In the genomic region with DNA sequence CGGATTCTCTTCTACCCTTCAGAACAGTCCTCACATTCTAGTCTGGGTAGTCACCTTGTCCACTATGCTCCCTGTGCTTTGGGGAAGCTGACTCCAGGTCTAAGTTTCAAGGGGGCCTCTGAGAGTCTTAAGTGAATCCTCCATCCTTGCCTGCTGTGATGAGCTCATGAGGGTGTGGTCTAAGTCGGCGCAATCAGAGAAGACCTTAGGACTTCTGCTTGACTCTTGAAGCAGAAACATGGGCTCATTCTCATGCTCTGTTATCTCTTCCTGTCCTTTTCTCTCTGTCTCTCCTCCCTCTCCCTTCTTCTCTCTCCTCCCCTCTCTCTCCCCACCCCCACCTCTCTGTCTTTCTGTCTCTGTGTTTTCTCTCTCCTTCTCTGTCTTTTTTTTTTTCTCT, we compare ENCODE assay signal across 24 cellular contexts.
"Had no signal": no experiment of that assay in that cellular context is flagged by ENCODE, and none has a peak within 500 bp of the region (broad histone marks: within the 10 kb centered on the region; RNA-seq: fewer than 3 reads in every experiment).

No MANE protein-coding gene starts in this region.

- H3K4me1 ChIP-seq: adrenal gland, ascending aorta, spleen, tibial artery, upper lobe of right lung had no signal

- H3K9me3 ChIP-seq: adrenal gland, ascending aorta, esophagus muscularis mucosa, spleen, suprapubic skin, tibial artery, upper lobe of right lung had no signal

- H3K4me3 Mint-ChIP-seq: activated CD4-positive, alpha-beta memory T cell treated with anti-CD3 and anti-CD28 coated beads for 36 hours; activated CD4-positive, alpha-beta T cell treated with anti-CD3 and anti-CD28 coated beads, Interleukin-2, amount 10 ng/mL, durations not matched to agents 24 days and 14 days; activated naive CD4-positive, alpha-beta T cell treated with anti-CD3 and anti-CD28 coated beads for 36 hours; activated naive CD8-positive, alpha-beta T cell treated with anti-CD3 and anti-CD28 coated beads for 36 hours; activated T-helper 1 cell treated with anti-CD3 and anti-CD28 coated beads, Interleukin-12 subunit alpha, Interleukin-12 subunit beta, Interleukin-2, Interleukin-4 antibody, amounts not matched to agents 30 ng/mL and 10 ng/mL and 1 ng/mL, durations not matched to agents 14 hours and 24 hours and 36 hours; natural killer cell had no signal

- H3K36me3 ChIP-seq: adrenal gland, ascending aorta, brain microvascular endothelial cell, esophagus muscularis mucosa, spleen, suprapubic skin, tibial artery, upper lobe of right lung had no signal

- H3K9me3 Mint-ChIP-seq: activated CD4-positive, alpha-beta memory T cell treated with anti-CD3 and anti-CD28 coated beads for 36 hours; activated CD4-positive, alpha-beta T cell treated with anti-CD3 and anti-CD28 coated beads, Interleukin-2, amount 10 ng/mL, durations not matched to agents 24 days and 14 days; activated naive CD4-positive, alpha-beta T cell treated with anti-CD3 and anti-CD28 coated beads for 36 hours; activated naive CD8-positive, alpha-beta T cell treated with anti-CD3 and anti-CD28 coated beads for 36 hours; activated T-helper 1 cell treated with anti-CD3 and anti-CD28 coated beads, Interleukin-12 subunit alpha, Interleukin-12 subunit beta, Interleukin-2, Interleukin-4 antibody, amounts not matched to agents 30 ng/mL and 10 ng/mL and 1 ng/mL, durations not matched to agents 14 hours and 24 hours and 36 hours; natural killer cell had no signal

- DNase-seq: activated CD4-positive, alpha-beta memory T cell treated with anti-CD3 and anti-CD28 coated beads for 36 hours; activated CD4-positive, alpha-beta T cell treated with anti-CD3 and anti-CD28 coated beads, Interleukin-2, amount 10 ng/mL, durations not matched to agents 24 days and 14 days; activated CD8-positive, alpha-beta memory T cell treated with anti-CD3 and anti-CD28 coated beads, Interleukin-2, amount 50 U/mL, for 4 hours; activated effector memory CD4-positive, alpha-beta T cell treated with anti-CD3 and anti-CD28 coated beads, Interleukin-2, amount 50 U/mL, for 16 hours; activated naive CD4-positive, alpha-beta T cell treated with anti-CD3 and anti-CD28 coated beads for 36 hours; activated naive CD8-positive, alpha-beta T cell treated with anti-CD3 and anti-CD28 coated beads for 36 hours; activated T-cell treated with anti-CD3 and anti-CD28 coated beads, Interleukin-2, amount 50 U/mL, for 1 hour; adrenal gland; brain microvascular endothelial cell; caudate nucleus; kidney; natural killer cell; right cardiac atrium; spleen; stimulated activated naive CD4-positive, alpha-beta T cell; tibial artery; upper lobe of right lung had no signal

- H3K27ac ChIP-seq: adrenal gland, ascending aorta, brain microvascular endothelial cell, esophagus muscularis mucosa, hepatocyte, spleen, suprapubic skin, tibial artery, upper lobe of right lung, VCaP had no signal

- H3K27me3 Mint-ChIP-seq: activated naive CD8-positive, alpha-beta T cell treated with anti-CD3 and anti-CD28 coated beads for 36 hours had no signal

- H3K4me1 Mint-ChIP-seq: activated CD4-positive, alpha-beta T cell treated with anti-CD3 and anti-CD28 coated beads, Interleukin-2, amount 10 ng/mL, durations not matched to agents 24 days and 14 days; activated naive CD8-positive, alpha-beta T cell treated with anti-CD3 and anti-CD28 coated beads for 36 hours; natural killer cell had no signal

- H3K27ac Mint-ChIP-seq: activated CD4-positive, alpha-beta memory T cell treated with anti-CD3 and anti-CD28 coated beads for 36 hours; activated CD4-positive, alpha-beta T cell treated with anti-CD3 and anti-CD28 coated beads, Interleukin-2, amount 10 ng/mL, durations not matched to agents 24 days and 14 days; activated naive CD4-positive, alpha-beta T cell treated with anti-CD3 and anti-CD28 coated beads for 36 hours; activated naive CD8-positive, alpha-beta T cell treated with anti-CD3 and anti-CD28 coated beads for 36 hours; activated T-helper 1 cell treated with anti-CD3 and anti-CD28 coated beads, Interleukin-12 subunit alpha, Interleukin-12 subunit beta, Interleukin-2, Interleukin-4 antibody, amounts not matched to agents 30 ng/mL and 10 ng/mL and 1 ng/mL, durations not matched to agents 14 hours and 24 hours and 36 hours; natural killer cell had no signal

- H3K36me3 Mint-ChIP-seq: activated CD4-positive, alpha-beta memory T cell treated with anti-CD3 and anti-CD28 coated beads for 36 hours; activated naive CD8-positive, alpha-beta T cell treated with anti-CD3 and anti-CD28 coated beads for 36 hours; natural killer cell had no signal

- ATAC-seq: activated CD4-positive, CD25-positive, alpha-beta regulatory T cell treated with anti-CD3 and anti-CD28 coated beads, Interleukin-2, amount 50 U/mL, for 24 hours; natural killer cell; right cardiac atrium; upper lobe of right lung had no signal

- H3K4me3 ChIP-seq: adrenal gland, ascending aorta, esophagus muscularis mucosa, hepatocyte, spleen, suprapubic skin, tibial artery, upper lobe of right lung had no signal
